In genomic region chr20:62795023-62795761, GRCh38 we compare ENCODE assay signal across 8 cellular contexts. TPM values are rescaled to one million over a fixed set of nuclear protein-coding genes. Genes with fewer than 3 reads are reported as not detected.
DNase-seq lines count a peak whose midpoint lies in the region; ATAC-seq, FAIRE-seq and TF ChIP-seq lines count a peak whose summit lies in the region.

No MANE protein-coding gene starts in this region.

- peaks cover 6 to 30% (median 16%) of the 10 kb centered on the region in 4 donors for H3K4me1 ChIP-seq in Peyer's patch

- DNase-seq in CD1c-positive myeloid dendritic cell (ENCODE audit: extremely low spot score): peak; percentile 67
- DNase-seq in HTR-8/SVneo (ENCODE audit: insufficient read length, low spot score): peak; percentile 79
- DNase-seq in Peyer's patch: peak; percentile 55 to 80 (median 77)
- DNase-seq in activated T-helper 2 cell treated with anti-CD3 and anti-CD28 coated beads, Interferon-gamma antibody, Interleukin-2, Interleukin-4, amounts not matched to agents 10 μg/mL and 5 μg/mL and 100 μg/mL, durations not matched to agents 14 hours and 24 hours and 36 hours (ENCODE audit: low spot score): peak; percentile 64
- DNase-seq in fibroblast of the aortic adventitia (ENCODE audit: low read depth): peak; percentile 44
- peak; percentile 61 for DNase-seq in occipital lobe (lab: John Stamatoyannopoulos, UW)
- DNase-seq in type B pancreatic cell (ENCODE audit: extremely low spot score, unreplicated experiment): no peak

- peak overlapping the region; percentile 85 to 98 (median 94) for H3K27ac ChIP-seq in Peyer's patch

- peaks cover 28% of the 10 kb centered on the region for H3K4me1 Mint-ChIP-seq in activated T-helper 2 cell treated with anti-CD3 and anti-CD28 coated beads, Interferon-gamma antibody, Interleukin-2, Interleukin-4, amounts not matched to agents 10 μg/mL and 5 μg/mL and 100 μg/mL, durations not matched to agents 14 hours and 24 hours and 36 hours (ENCODE audit: low read depth)
- peaks cover 22% of the 10 kb centered on the region for H3K4me1 Mint-ChIP-seq in type B pancreatic cell (ENCODE audit: unreplicated experiment)

- H3K27ac Mint-ChIP-seq in activated T-helper 2 cell treated with anti-CD3 and anti-CD28 coated beads, Interferon-gamma antibody, Interleukin-2, Interleukin-4, amounts not matched to agents 10 μg/mL and 5 μg/mL and 100 μg/mL, durations not matched to agents 14 hours and 24 hours and 36 hours: peak overlapping the region; percentile 94
- H3K27ac Mint-ChIP-seq in type B pancreatic cell: peak overlapping the region; percentile 63

- FAIRE-seq in HTR-8/SVneo (lab: Jason Lieb, UNC): peak; percentile 92

- H3K36me3 Mint-ChIP-seq in activated T-helper 2 cell treated with anti-CD3 and anti-CD28 coated beads, Interferon-gamma antibody, Interleukin-2, Interleukin-4, amounts not matched to agents 10 μg/mL and 5 μg/mL and 100 μg/mL, durations not matched to agents 14 hours and 24 hours and 36 hours (ENCODE audit: low read depth): peaks cover 28% of the 10 kb centered on the region
- peaks cover 14% of the 10 kb centered on the region for H3K36me3 Mint-ChIP-seq in type B pancreatic cell

- no peaks in the 10 kb centered on the region for H3K27me3 Mint-ChIP-seq in activated T-helper 2 cell treated with anti-CD3 and anti-CD28 coated beads, Interferon-gamma antibody, Interleukin-2, Interleukin-4, amounts not matched to agents 10 μg/mL and 5 μg/mL and 100 μg/mL, durations not matched to agents 14 hours and 24 hours and 36 hours (ENCODE audit: low read depth)
- peaks cover 5% of the 10 kb centered on the region for H3K27me3 Mint-ChIP-seq in type B pancreatic cell

- peaks cover 0 to 16% (median 0%) of the 10 kb centered on the region in 3 donors for H3K36me3 ChIP-seq in Peyer's patch

- TF ChIP-seq POLR2A in Peyer's patch (IDR thresholded peaks at IDR 0.05): no peak

- ATAC-seq in HG03354 (IDR thresholded peaks at IDR 0.05; ENCODE audit: poor library complexity, severe bottlenecking, unreplicated experiment): no peak

- H3K4me3 Mint-ChIP-seq in activated T-helper 2 cell treated with anti-CD3 and anti-CD28 coated beads, Interferon-gamma antibody, Interleukin-2, Interleukin-4, amounts not matched to agents 10 μg/mL and 5 μg/mL and 100 μg/mL, durations not matched to agents 14 hours and 24 hours and 36 hours (ENCODE audit: low read depth): peak overlapping the region; percentile 82
- H3K4me3 Mint-ChIP-seq in type B pancreatic cell: peak overlapping the region; percentile 89

- no peaks in the 10 kb centered on the region for H3K9me3 Mint-ChIP-seq in activated T-helper 2 cell treated with anti-CD3 and anti-CD28 coated beads, Interferon-gamma antibody, Interleukin-2, Interleukin-4, amounts not matched to agents 10 μg/mL and 5 μg/mL and 100 μg/mL, durations not matched to agents 14 hours and 24 hours and 36 hours
- no peaks in the 10 kb centered on the region for H3K9me3 Mint-ChIP-seq in type B pancreatic cell

- intact Hi-C loops in activated T-helper 2 cell treated with anti-CD3 and anti-CD28 coated beads, Interferon-gamma antibody, Interleukin-2, Interleukin-4, amounts not matched to agents 10 μg/mL and 5 μg/mL and 100 μg/mL, durations not matched to agents 14 hours and 24 hours and 36 hours (cut with micrococcal nuclease): loop anchor here (2.0 to 5.0 kb wide), 3 partner anchors 18 to 152 kb away; partner anchors contain the start of genes GID8 and SLCO4A1

- no peak for TF ChIP-seq CTCF in Peyer's patch (IDR thresholded peaks at IDR 0.05)
- no peak for TF ChIP-seq CTCF in fibroblast of the aortic adventitia (IDR thresholded peaks at IDR 0.05; ENCODE audit: insufficient read depth, low read length)
- TF ChIP-seq CTCF in type B pancreatic cell (conservative IDR thresholded peaks at IDR 0.05): no peak

- H3K9me3 ChIP-seq in Peyer's patch: no peaks in the 10 kb centered on the region

- H3K27me3 ChIP-seq in Peyer's patch: no peaks in the 10 kb centered on the region

- H3K4me3 ChIP-seq in Peyer's patch: peak overlapping the region; percentile 54 to 98 (median 71)
- H3K4me3 ChIP-seq in fibroblast of the aortic adventitia (ENCODE audit: low read depth, low read length): peak overlapping the region; percentile 69

RNA-seq across cellular contexts. Expression of gene MRGBP, which starts 1.1 kb away (rescaled TPM):
- total RNA-seq in Peyer's patch (10 to 100 TPM; 11.6 to 15.4 (median 13.3) TPM), fibroblast of the aortic adventitia (ENCODE audit: low replicate concordance) (16.8 and 21.7 TPM in 2 replicates), occipital lobe (20.1 TPM), type B pancreatic cell (ENCODE audit: low replicate concordance) (8.4 and 14.6 TPM in 2 replicates)
- 17.9 and 18.2 TPM in 2 replicates for total RNA-seq in activated T-helper 2 cell treated with anti-CD3 and anti-CD28 coated beads, Interferon-gamma antibody, Interleukin-2, Interleukin-4, amounts not matched to agents 10 μg/mL and 5 μg/mL and 100 μg/mL, durations not matched to agents 14 hours and 24 hours and 36 hours

RNA-seq across cellular contexts. Expression of gene OGFR, which starts 9.4 kb away (rescaled TPM):
- total RNA-seq in Peyer's patch (10 to 100 TPM; 73.3 to 88.3 (median 76.3) TPM), fibroblast of the aortic adventitia (ENCODE audit: low replicate concordance) (31.0 and 46.4 TPM in 2 replicates), occipital lobe (21.5 TPM), type B pancreatic cell (ENCODE audit: low replicate concordance) (42.8 and 49.6 TPM in 2 replicates)
- 54.3 and 55.7 TPM in 2 replicates for total RNA-seq in activated T-helper 2 cell treated with anti-CD3 and anti-CD28 coated beads, Interferon-gamma antibody, Interleukin-2, Interleukin-4, amounts not matched to agents 10 μg/mL and 5 μg/mL and 100 μg/mL, durations not matched to agents 14 hours and 24 hours and 36 hours

RNA-seq across cellular contexts. Expression of gene COL9A3, which starts 21.7 kb away (rescaled TPM):
- total RNA-seq in Peyer's patch: 10 to 100 TPM in 1 of 4 donors, 1 to 10 TPM in 3; 3.3 to 19.8 (median 4.1) TPM
- total RNA-seq in activated T-helper 2 cell treated with anti-CD3 and anti-CD28 coated beads, Interferon-gamma antibody, Interleukin-2, Interleukin-4, amounts not matched to agents 10 μg/mL and 5 μg/mL and 100 μg/mL, durations not matched to agents 14 hours and 24 hours and 36 hours: 0.27 and 0.32 TPM in 2 replicates
- total RNA-seq in fibroblast of the aortic adventitia (ENCODE audit: low replicate concordance): 0.36 and 0.98 TPM in 2 replicates
- total RNA-seq in occipital lobe: 37.1 TPM
- 8.8 and 21.2 TPM in 2 replicates for total RNA-seq in type B pancreatic cell (ENCODE audit: low replicate concordance)
